Comparison of ENCODE assay signal across 8 cellular contexts in the genomic region with DNA sequence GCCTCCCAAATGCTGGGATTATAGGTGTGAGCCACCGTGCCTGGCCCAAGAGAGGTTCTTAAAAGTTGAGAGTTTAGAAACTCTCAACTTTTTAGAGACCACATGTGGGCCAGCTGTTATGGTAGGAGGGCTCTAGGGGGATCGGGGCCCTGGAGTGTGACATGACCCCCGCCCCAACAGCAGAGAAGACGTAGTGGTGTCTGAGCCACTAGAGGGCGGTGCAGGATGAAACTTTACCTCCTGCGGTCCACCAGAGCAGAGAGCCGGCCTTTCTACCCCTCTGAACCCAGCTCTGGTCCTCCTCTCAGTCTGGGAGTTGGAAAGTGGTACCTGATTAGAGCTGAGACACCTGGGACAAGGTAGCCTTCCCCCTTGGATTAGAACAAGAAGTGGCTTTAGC. TPM values are rescaled to one million over a fixed set of nuclear protein-coding genes. Genes with fewer than 3 reads are reported as not detected.
DNase-seq lines count a peak whose midpoint lies in the region; ATAC-seq, FAIRE-seq and TF ChIP-seq lines count a peak whose summit lies in the region.

No MANE protein-coding gene starts in this region.

- CTCF ChIA-PET in K562 (lab: Yijun Ruan, JAX; ENCODE audit: low intra/inter-chr PET ratio) = interaction anchor here (0.6 to 2.3 kb wide), 3 partner anchors 40 to 582 kb away, joined by 3 to 38 read pairs (median 3); no protein-coding TSS in a partner anchor

- WGBS in K562 (ENCODE audit: insufficient coverage, low coverage, missing lambda C conversion rate) = 29% methylated on average over 7 of the region's 7 CpGs

- no peak overlapping the region for H3K4me2 ChIP-seq in K562 (ENCODE audit: insufficient read depth, low read length)

- no peak overlapping the region for H3K27ac ChIP-seq in K562 (ENCODE audit: extremely low read depth, low read depth, low read length)

- H3K9ac ChIP-seq in K562 (ENCODE audit: insufficient read depth in 1 of 2, low read depth in 2 of 2, low read length in 2 of 2) = no peak overlapping the region

- peaks cover 94% of the 10 kb centered on the region for H3K36me3 ChIP-seq in K562 (ENCODE audit: control insufficient read depth, insufficient read depth, low read length)

- ATAC-seq in K562 (peak; percentile 81), HG03097 (IDR thresholded peaks at IDR 0.05; ENCODE audit: low FRiP score, unreplicated experiment) (no peak), GM21786 (IDR thresholded peaks at IDR 0.05; ENCODE audit: unreplicated experiment) (no peak)

- H3K27me3 ChIP-seq in K562 (ENCODE audit: control insufficient read depth in 2 of 2, insufficient read depth in 2 of 2, low read length in 2 of 2) = no peaks in the 10 kb centered on the region

- POLR2A ChIA-PET in K562 (lab: Yijun Ruan, JAX) = interaction anchor here (0.6 to 1.6 kb wide), 5 partner anchors 7 to 734 kb away, joined by 3 to 7 read pairs (median 3); partner anchors contain the start of gene CDK5RAP3

- in situ Hi-C loops in K562 (cut with MboI) = no loop called here

- no peak overlapping the region for H3K4me3 ChIP-seq in K562

- TF ChIP-seq CTCF in GM12872 (IDR thresholded peaks at IDR 0.05; ENCODE audit: insufficient read depth, low read depth, low read length) (peak; percentile 85), K562 (IDR thresholded peaks at IDR 0.05 in 2 of 3, conservative IDR thresholded peaks at IDR 0.05 in 1 of 3; ENCODE audit: insufficient read depth in 2 of 3, low read depth in 1 of 3, low read length in 3 of 3) (peak; percentile 72 to 79 (median 78))

- H3K9me3 ChIP-seq in K562 (replicated peaks; ENCODE audit: control insufficient read depth, insufficient read depth, low read depth, low read length) = no peaks in the 10 kb centered on the region

- intact Hi-C loops in K562 (cut with micrococcal nuclease) = loop anchor here (1.0 to 2.0 kb wide), 2 partner anchors 32 to 40 kb away; no protein-coding TSS in a partner anchor

- TF ChIP-seq POLR2A in K562 (conservative IDR thresholded peaks at IDR 0.05) = no peak

- peaks cover 32 to 42% of the 10 kb centered on the region in 2 experiments for H3K4me1 ChIP-seq in K562 (replicated peaks in 1 of 2; ENCODE audit: control insufficient read depth in 2 of 2, insufficient read depth in 2 of 2, low read length in 2 of 2)

- peaks cover 12% of the 10 kb centered on the region; the same call in 1 of the 2 replicates for H4K20me1 ChIP-seq in K562 (replicated peaks; ENCODE audit: control insufficient read depth, insufficient read depth, low read length)

- DNase-seq in NCI-H1105 treated with DMSO at 0.1 percent for 48 hours (lab: John Stamatoyannopoulos, UW) = peak; percentile 43
- peak in 3 of 5 experiments; percentile 22 to 62 (median 25) for DNase-seq in T-helper 2 cell
- DNase-seq in K562 (ENCODE audit: extremely low read depth in 1 of 4, low spot score in 3 of 4) = peak; percentile 76 to 83 (median 82)
- DNase-seq in iPS-NIHi11 (ENCODE audit: low spot score) = peak; percentile 93
- peak; percentile 51 to 57 for DNase-seq in stimulated activated CD4-positive, alpha-beta T cell treated with anti-CD3 and anti-CD28 coated beads, Interleukin-2, amount 100 ng/mL, for 24 hours

- FAIRE-seq in K562 (lab: Jason Lieb, UNC) = peak; percentile 35

- TF ChIP-seq RAD21 in K562 (CRISPR knock-in tag; conservative IDR thresholded peaks at IDR 0.05 in 1 of 2, IDR thresholded peaks at IDR 0.05 in 1 of 2) = peak; percentile 78 to 85

- no peaks in the 10 kb centered on the region for H3K79me2 ChIP-seq in K562 (ENCODE audit: control insufficient read depth, insufficient read depth, low read length)

- peaks cover 4% of the 10 kb centered on the region for H3K9me1 ChIP-seq in K562 (ENCODE audit: control insufficient read depth, insufficient read depth, low read length)

- TF ChIP-seq EP300 in K562 (IDR thresholded peaks at IDR 0.05; ENCODE audit: low read length) = no peak

- no TSS peak for BruUV-seq in K562 (replicated peaks; lab: Mats Ljungman, UMichigan)

- H2AFZ ChIP-seq in K562 (ENCODE audit: low read depth, low read length) = no peak overlapping the region

TF ChIP-seq in K562, 482 proteins besides CTCF, POLR2A, EP300 and RAD21 (continues in another document):
- TF ChIP-seq SMC3 (conservative IDR thresholded peaks at IDR 0.05; ENCODE audit: insufficient read depth, low read depth, low read length) = peak; percentile 81

RNA-seq across cellular contexts. Expression of gene CDK5RAP3, which starts 7.4 kb away (rescaled TPM):
- 452 and 764 TPM in 2 replicates for total RNA-seq in K562 (2011; cell fraction: chromatin; rRNA removed; ENCODE audit: low replicate concordance)
- total RNA-seq in K562 (2011; cell fraction: nucleolus; rRNA removed) = 478 and 540 TPM in 2 replicates
- 403 and 415 TPM in 2 replicates for total RNA-seq in K562 (2011; cell fraction: nucleoplasm; rRNA removed)
- 85.0 and 91.5 TPM in 2 replicates for total RNA-seq in K562 (2014; rRNA removed)
- 70.8 and 71.7 TPM in 2 replicates for total RNA-seq in K562 (2014; rRNA removed; fragmentation: Illumina TruSeq; extraction: Trizol)
- 67.0 and 73.7 TPM in 2 replicates for total RNA-seq in K562 (2015; rRNA removed; fragmentation: Illumina TruSeq; extraction: Trizol)
- total RNA-seq in K562 (2021) = 113 and 131 TPM in 2 replicates
- polyA plus RNA-seq in K562 (2011; rRNA removed) = 132 and 208 TPM in 2 replicates
- polyA plus RNA-seq in K562 (2011; cell fraction: cytosol; rRNA removed) = 78.0 and 96.3 TPM in 2 replicates
- polyA plus RNA-seq in K562 (2011; cell fraction: nucleus; rRNA removed) = 1,392 and 1,556 TPM in 2 replicates
- polyA plus RNA-seq in K562 (2012) = 134 and 270 TPM in 2 replicates
- 96.7 and 100 TPM in 2 replicates for polyA plus RNA-seq in K562 (2014; fragmentation: Illumina TruSeq; extraction: Trizol)
- 10 to 100 TPM; 44.2 to 73.0 TPM for polyA plus RNA-seq in K562 (2014; fragmentation: Nextera tagmentation; extraction: Ambion mirVana)
- polyA plus RNA-seq in K562 (2014; rRNA removed) = 152 and 202 TPM in 2 replicates
- 81.6 and 111 TPM in 2 replicates for polyA minus RNA-seq in K562 (2011; rRNA and poly(A)+ RNA removed)
- polyA minus RNA-seq in K562 (2011; cell fraction: cytosol; rRNA and poly(A)+ RNA removed) = 35.1 and 37.0 TPM in 2 replicates
- polyA minus RNA-seq in K562 (2011; cell fraction: nucleus; rRNA and poly(A)+ RNA removed) = 206 and 291 TPM in 2 replicates

RNA-seq across cellular contexts. Expression of gene PRR15L, which starts 20.6 kb away (rescaled TPM):
- total RNA-seq in K562 (2011; cell fraction: chromatin; rRNA removed; ENCODE audit: low replicate concordance) = not detected in 2 replicates
- not detected in 2 replicates for total RNA-seq in K562 (2011; cell fraction: nucleolus; rRNA removed)
- not detected in 2 replicates for total RNA-seq in K562 (2011; cell fraction: nucleoplasm; rRNA removed)
- total RNA-seq in K562 (2014; rRNA removed) = not detected in 2 replicates
- not detected in 2 replicates for total RNA-seq in K562 (2014; rRNA removed; fragmentation: Illumina TruSeq; extraction: Trizol)
- not detected in 2 replicates for total RNA-seq in K562 (2015; rRNA removed; fragmentation: Illumina TruSeq; extraction: Trizol)
- 0.16 TPM in 1 of 2 replicates, not detected in the other for total RNA-seq in K562 (2021)
- polyA plus RNA-seq in K562 (2011; rRNA removed) = not detected in 2 replicates
- polyA plus RNA-seq in K562 (2011; cell fraction: cytosol; rRNA removed) = not detected in 2 replicates
- not detected in 2 replicates for polyA plus RNA-seq in K562 (2011; cell fraction: nucleus; rRNA removed)
- polyA plus RNA-seq in K562 (2012) = 0.16 and 0.17 TPM in 2 replicates
- not detected in 2 replicates for polyA plus RNA-seq in K562 (2014; fragmentation: Illumina TruSeq; extraction: Trizol)
- under 1 TPM in 1 of 2 experiments, not detected in 1; 0.03 TPM for polyA plus RNA-seq in K562 (2014; fragmentation: Nextera tagmentation; extraction: Ambion mirVana)
- polyA plus RNA-seq in K562 (2014; rRNA removed) = not detected in 2 replicates
- not detected in 2 replicates for polyA minus RNA-seq in K562 (2011; rRNA and poly(A)+ RNA removed)
- polyA minus RNA-seq in K562 (2011; cell fraction: cytosol; rRNA and poly(A)+ RNA removed) = not detected in 2 replicates
- polyA minus RNA-seq in K562 (2011; cell fraction: nucleus; rRNA and poly(A)+ RNA removed) = not detected in 2 replicates

RNA-seq across cellular contexts. Expression of gene PNPO, which starts 37.0 kb away (rescaled TPM):
- total RNA-seq in K562 (2011; cell fraction: chromatin; rRNA removed; ENCODE audit: low replicate concordance) = 19.2 and 41.8 TPM in 2 replicates
- 21.8 and 24.3 TPM in 2 replicates for total RNA-seq in K562 (2011; cell fraction: nucleolus; rRNA removed)
- 31.2 and 41.6 TPM in 2 replicates for total RNA-seq in K562 (2011; cell fraction: nucleoplasm; rRNA removed)
- total RNA-seq in K562 (2014; rRNA removed) (25.5 and 30.9 TPM in 2 replicates), K562 (2014; rRNA removed; fragmentation: Illumina TruSeq; extraction: Trizol) (27.4 and 27.7 TPM in 2 replicates), K562 (2015; rRNA removed; fragmentation: Illumina TruSeq; extraction: Trizol) (24.8 and 28.2 TPM in 2 replicates), K562 (2021) (39.0 and 41.5 TPM in 2 replicates)
- polyA plus RNA-seq in K562 (2011; rRNA removed) (29.2 and 35.5 TPM in 2 replicates), K562 (2014; fragmentation: Illumina TruSeq; extraction: Trizol) (29.6 and 35.5 TPM in 2 replicates), K562 (2014; fragmentation: Nextera tagmentation; extraction: Ambion mirVana) (10 to 100 TPM; 16.6 to 23.1 TPM), K562 (2014; rRNA removed) (23.4 and 24.9 TPM in 2 replicates)
- polyA plus RNA-seq in K562 (2011; cell fraction: cytosol; rRNA removed) = 33.9 and 37.5 TPM in 2 replicates
- 16.9 and 17.6 TPM in 2 replicates for polyA plus RNA-seq in K562 (2011; cell fraction: nucleus; rRNA removed)
- polyA plus RNA-seq in K562 (2012) = 10.9 and 17.5 TPM in 2 replicates
- polyA minus RNA-seq in K562 (2011; rRNA and poly(A)+ RNA removed) = 35.4 and 48.7 TPM in 2 replicates
- 21.9 and 29.9 TPM in 2 replicates for polyA minus RNA-seq in K562 (2011; cell fraction: cytosol; rRNA and poly(A)+ RNA removed)
- 11.6 and 16.1 TPM in 2 replicates for polyA minus RNA-seq in K562 (2011; cell fraction: nucleus; rRNA and poly(A)+ RNA removed)

RNA-seq across cellular contexts. Expression of gene COPZ2, which starts 59.3 kb away (rescaled TPM):
- 0.46 TPM in 1 of 2 replicates, not detected in the other for total RNA-seq in K562 (2011; cell fraction: chromatin; rRNA removed; ENCODE audit: low replicate concordance)
- 0.66 TPM in 1 of 2 replicates, not detected in the other for total RNA-seq in K562 (2011; cell fraction: nucleolus; rRNA removed)
- 0.73 and 0.92 TPM in 2 replicates for total RNA-seq in K562 (2011; cell fraction: nucleoplasm; rRNA removed)
- total RNA-seq in K562 (2014; rRNA removed) = not detected in 2 replicates
- total RNA-seq in K562 (2014; rRNA removed; fragmentation: Illumina TruSeq; extraction: Trizol) = not detected in 2 replicates
- not detected in 2 replicates for total RNA-seq in K562 (2015; rRNA removed; fragmentation: Illumina TruSeq; extraction: Trizol)
- 0.49 TPM in 1 of 2 replicates, not detected in the other for total RNA-seq in K562 (2021)
- polyA plus RNA-seq in K562 (2011; rRNA removed) = 0.14 and 0.22 TPM in 2 replicates
- 0.13 TPM in 1 of 2 replicates, not detected in the other for polyA plus RNA-seq in K562 (2011; cell fraction: cytosol; rRNA removed)
- polyA plus RNA-seq in K562 (2011; cell fraction: nucleus; rRNA removed) = 0.52 and 1.4 TPM in 2 replicates
- 0.78 TPM in 1 of 2 replicates, not detected in the other for polyA plus RNA-seq in K562 (2012)
- polyA plus RNA-seq in K562 (2014; fragmentation: Illumina TruSeq; extraction: Trizol) = 0.21 TPM in 1 of 2 replicates, not detected in the other
- not detected for polyA plus RNA-seq in K562 (2014; fragmentation: Nextera tagmentation; extraction: Ambion mirVana)
- polyA plus RNA-seq in K562 (2014; rRNA removed) = not detected in 2 replicates
- not detected in 2 replicates for polyA minus RNA-seq in K562 (2011; rRNA and poly(A)+ RNA removed)
- not detected in 2 replicates for polyA minus RNA-seq in K562 (2011; cell fraction: cytosol; rRNA and poly(A)+ RNA removed)
- polyA minus RNA-seq in K562 (2011; cell fraction: nucleus; rRNA and poly(A)+ RNA removed) = not detected in 2 replicates

Comparison
In these comparisons a context has a peak if more than half of its experiments do, and no peak if none do; other contexts are left out.
1. DNase-seq: peak in every context shown above with its lines; median percentile 93 in iPS-NIHi11; 82 in K562; 54 in stimulated activated CD4-positive, alpha-beta T cell treated with anti-CD3 and anti-CD28 coated beads, Interleukin-2, amount 100 ng/mL, for 24 hours; 43 in NCI-H1105 treated with DMSO at 0.1 percent for 48 hours; 25 in T-helper 2 cell.